In genomic region chr12:12681061-12681765, GRCh38 we compare ENCODE assay signal across 20 cellular contexts. TPM values are rescaled to one million over a fixed set of nuclear protein-coding genes. Genes with fewer than 3 reads are reported as not detected.
DNase-seq lines count a peak whose midpoint lies in the region; ATAC-seq, FAIRE-seq and TF ChIP-seq lines count a peak whose summit lies in the region.
"Had no signal": no experiment of that assay in that cellular context is flagged by ENCODE, and none has a peak within 500 bp of the region (broad histone marks: within the 10 kb centered on the region; RNA-seq: fewer than 3 reads in every experiment).

No MANE protein-coding gene starts in this region.

- TF ChIP-seq CTCF in K562 (IDR thresholded peaks at IDR 0.05 in 2 of 3, conservative IDR thresholded peaks at IDR 0.05 in 1 of 3; ENCODE audit: insufficient read depth in 2 of 3, low read depth in 1 of 3, low read length in 3 of 3) (no peak), nephron progenitor cell (IDR thresholded peaks at IDR 0.05) (no peak)

- BruUV-seq in K562 (replicated peaks; lab: Mats Ljungman, UMichigan) = no TSS peak

- no peak for FAIRE-seq in K562 (lab: Jason Lieb, UNC)
- FAIRE-seq: A204.1, D721Med had no signal

- no peaks in the 10 kb centered on the region for H3K79me2 ChIP-seq in K562 (ENCODE audit: control insufficient read depth, insufficient read depth, low read length)

- peaks cover 5% of the 10 kb centered on the region for H3K36me3 Mint-ChIP-seq in activated CD4-positive, alpha-beta T cell treated with anti-CD3 and anti-CD28 coated beads, Interleukin-2, amount 10 ng/mL, durations not matched to agents 7 days and 5 days (ENCODE audit: low read depth)
- no peaks in the 10 kb centered on the region for H3K36me3 Mint-ChIP-seq in nephron progenitor cell (ENCODE audit: low read depth)
- H3K36me3 Mint-ChIP-seq: CD4-positive, alpha-beta memory T cell had no signal

- intact Hi-C loops in K562 (cut with micrococcal nuclease) = no loop called here

- no peak overlapping the region for H3K4me3 Mint-ChIP-seq in activated CD4-positive, alpha-beta T cell treated with anti-CD3 and anti-CD28 coated beads, Interleukin-2, amount 10 ng/mL, durations not matched to agents 7 days and 5 days
- no peak overlapping the region for H3K4me3 Mint-ChIP-seq in nephron progenitor cell
- H3K4me3 Mint-ChIP-seq: CD4-positive, alpha-beta memory T cell had no signal

- no peak for TF ChIP-seq EP300 in K562 (IDR thresholded peaks at IDR 0.05; ENCODE audit: low read length)

- no peaks in the 10 kb centered on the region for H3K9me1 ChIP-seq in K562 (ENCODE audit: control insufficient read depth, insufficient read depth, low read length)

- H3K27ac ChIP-seq in K562 (ENCODE audit: extremely low read depth, low read depth, low read length) = no peak overlapping the region
- H3K27ac ChIP-seq: BLaER1, Peyer's patch had no signal

- in situ Hi-C loops in K562 (cut with MboI) = no loop called here

- no peaks in the 10 kb centered on the region for H3K27me3 Mint-ChIP-seq in activated CD4-positive, alpha-beta T cell treated with anti-CD3 and anti-CD28 coated beads, Interleukin-2, amount 10 ng/mL, durations not matched to agents 7 days and 5 days
- H3K27me3 Mint-ChIP-seq in nephron progenitor cell (ENCODE audit: low read depth, poor library complexity) = no peaks in the 10 kb centered on the region
- H3K27me3 Mint-ChIP-seq: CD4-positive, alpha-beta memory T cell had no signal

- no peak for ATAC-seq in K562
- ATAC-seq: Right ventricle myocardium inferior had no signal

- H3K4me1 Mint-ChIP-seq in activated CD4-positive, alpha-beta T cell treated with anti-CD3 and anti-CD28 coated beads, Interleukin-2, amount 10 ng/mL, durations not matched to agents 7 days and 5 days = peaks cover 8% of the 10 kb centered on the region
- H3K4me1 Mint-ChIP-seq in nephron progenitor cell = peaks cover 30% of the 10 kb centered on the region

- POLR2A ChIA-PET in activated CD4-positive, alpha-beta T cell treated with anti-CD3 and anti-CD28 coated beads, Interleukin-2, amount 10 ng/mL, durations not matched to agents 7 days and 5 days (lab: Charles Lee) = interaction anchor here (0.7 kb wide), 1 partner anchor 259 kb away, joined by 4 read pairs; no protein-coding TSS in a partner anchor
- POLR2A ChIA-PET in K562 (lab: Yijun Ruan, JAX) = interaction anchor here (0.5 kb wide), 1 partner anchor 125 kb away, joined by 6 read pairs; no protein-coding TSS in a partner anchor

- no peak overlapping the region for H3K4me3 ChIP-seq in K562
- H3K4me3 ChIP-seq: BLaER1, Peyer's patch had no signal

- no peaks in the 10 kb centered on the region for H4K20me1 ChIP-seq in K562 (replicated peaks; ENCODE audit: control insufficient read depth, insufficient read depth, low read length)
- H4K20me1 ChIP-seq: BLaER1 had no signal

- H2AFZ ChIP-seq in K562 (ENCODE audit: low read depth, low read length) = no peak overlapping the region

- no peaks in the 10 kb centered on the region for H3K9me3 ChIP-seq in K562 (replicated peaks; ENCODE audit: control insufficient read depth, insufficient read depth, low read depth, low read length)
- H3K9me3 ChIP-seq: BLaER1, Peyer's patch had no signal

- DNase-seq in activated CD4-positive, alpha-beta T cell treated with anti-CD3 and anti-CD28 coated beads, Interleukin-2, amount 10 ng/mL, durations not matched to agents 7 days and 5 days = no peak
- DNase-seq in activated CD4-positive, alpha-beta T cell treated with anti-CD3 and anti-CD28 coated beads for 1 hour = no peak
- DNase-seq in K562 (ENCODE audit: extremely low read depth in 1 of 4, low spot score in 3 of 4) (no peak), nephron progenitor cell (no peak), COLO829 (ENCODE audit: low spot score) (no peak), AML-193 (lab: John Stamatoyannopoulos, UW) (no peak), DMS79 treated with DMSO at 0.1 percent for 48 hours (lab: John Stamatoyannopoulos, UW) (no peak)
- DNase-seq: CD4-positive, alpha-beta memory T cell; H7; MM.1S; NCI-H1092; NCI-H1694 treated with DMSO at 0.1 percent for 48 hours; NCI-H226; NCI-H524; NK-92 treated with Interleukin-12 subunit alpha and Interleukin-12 subunit beta, amount 100 ng/mL, for 24 hours; Peyer's patch had no signal

- no peak overlapping the region; a peak in 1 of 4 replicates for H3K9ac ChIP-seq in K562 (ENCODE audit: insufficient read depth in 1 of 2, low read depth in 2 of 2, low read length in 2 of 2)
- H3K9ac ChIP-seq: BLaER1 had no signal

- H3K9me3 Mint-ChIP-seq in activated CD4-positive, alpha-beta T cell treated with anti-CD3 and anti-CD28 coated beads, Interleukin-2, amount 10 ng/mL, durations not matched to agents 7 days and 5 days = no peaks in the 10 kb centered on the region
- H3K9me3 Mint-ChIP-seq in nephron progenitor cell = no peaks in the 10 kb centered on the region
- H3K9me3 Mint-ChIP-seq: CD4-positive, alpha-beta memory T cell had no signal

- no peaks in the 10 kb centered on the region for H3K27me3 ChIP-seq in K562 (ENCODE audit: control insufficient read depth in 2 of 2, insufficient read depth in 2 of 2, low read length in 2 of 2)
- H3K27me3 ChIP-seq: BLaER1, Peyer's patch had no signal

- H3K4me2 ChIP-seq in K562 (ENCODE audit: insufficient read depth, low read length) = no peak overlapping the region
- H3K4me2 ChIP-seq: BLaER1 had no signal

- WGBS in K562 (ENCODE audit: insufficient coverage, low coverage, missing lambda C conversion rate) = 12% methylated on average over 5 of the region's 5 CpGs

- no peak for TF ChIP-seq RAD21 in K562 (CRISPR knock-in tag; conservative IDR thresholded peaks at IDR 0.05 in 1 of 2, IDR thresholded peaks at IDR 0.05 in 1 of 2)

- CTCF ChIA-PET in activated CD4-positive, alpha-beta T cell treated with anti-CD3 and anti-CD28 coated beads, Interleukin-2, amount 10 ng/mL, durations not matched to agents 7 days and 5 days (lab: Charles Lee) = interaction anchor here (0.9 to 2.2 kb wide), 2 partner anchors 22 to 55 kb away, joined by 3 to 8 read pairs; no protein-coding TSS in a partner anchor
- CTCF ChIA-PET in K562 (lab: Yijun Ruan, JAX; ENCODE audit: low intra/inter-chr PET ratio) = no interaction called here

- H3K27ac Mint-ChIP-seq in activated CD4-positive, alpha-beta T cell treated with anti-CD3 and anti-CD28 coated beads, Interleukin-2, amount 10 ng/mL, durations not matched to agents 7 days and 5 days = peak overlapping the region; percentile 21
- H3K27ac Mint-ChIP-seq in nephron progenitor cell = peak overlapping the region; percentile 27

- TF ChIP-seq POLR2A in K562 (conservative IDR thresholded peaks at IDR 0.05) = no peak

- H3K4me1 ChIP-seq in K562 (replicated peaks in 1 of 2; ENCODE audit: control insufficient read depth in 2 of 2, insufficient read depth in 2 of 2, low read length in 2 of 2) = no peaks in the 10 kb centered on the region; a peak in 2 of 5 replicates
- H3K4me1 ChIP-seq: BLaER1, Peyer's patch had no signal

- no peaks in the 10 kb centered on the region for H3K36me3 ChIP-seq in K562 (ENCODE audit: control insufficient read depth, insufficient read depth, low read length)
- H3K36me3 ChIP-seq: BLaER1, Peyer's patch had no signal

TF ChIP-seq in K562, 482 proteins besides CTCF, POLR2A, EP300 and RAD21 (continues in another document):
- TF ChIP-seq KLF1 (tag; IDR thresholded peaks at IDR 0.05) = no peak
- no peak for TF ChIP-seq ZNF830 (CRISPR knock-in tag; IDR thresholded peaks at IDR 0.05)
- TF ChIP-seq ZNF347 (CRISPR knock-in tag; IDR thresholded peaks at IDR 0.05; ENCODE audit: low read depth) = no peak

RNA-seq across cellular contexts. Expression of gene GPR19, which starts 14.8 kb away (rescaled TPM):
- total RNA-seq in activated CD4-positive, alpha-beta T cell treated with anti-CD3 and anti-CD28 coated beads, Interleukin-2, amount 10 ng/mL, durations not matched to agents 7 days and 5 days = 1 to 10 TPM; 7.7 to 9.3 TPM
- total RNA-seq in K562 (2011; cell fraction: chromatin; rRNA removed; ENCODE audit: low replicate concordance) = 0.65 and 0.70 TPM in 2 replicates
- 0.53 TPM in 1 of 2 replicates, not detected in the other for total RNA-seq in K562 (2011; cell fraction: nucleolus; rRNA removed)
- 0.44 and 0.53 TPM in 2 replicates for total RNA-seq in K562 (2011; cell fraction: nucleoplasm; rRNA removed)
- 0.08 TPM in 1 of 2 replicates, not detected in the other for total RNA-seq in K562 (2014; rRNA removed)
- 0.73 and 0.76 TPM in 2 replicates for total RNA-seq in K562 (2014; rRNA removed; fragmentation: Illumina TruSeq; extraction: Trizol)
- total RNA-seq in K562 (2015; rRNA removed; fragmentation: Illumina TruSeq; extraction: Trizol) = 0.15 and 0.22 TPM in 2 replicates
- total RNA-seq in K562 (2021) = 0.35 TPM in 1 of 2 replicates, not detected in the other
- 0.35 and 0.40 TPM in 2 replicates for polyA plus RNA-seq in K562 (2011; rRNA removed)
- polyA plus RNA-seq in K562 (2011; cell fraction: cytosol; rRNA removed) = 0.07 and 0.46 TPM in 2 replicates
- 0.63 and 0.65 TPM in 2 replicates for polyA plus RNA-seq in K562 (2011; cell fraction: nucleus; rRNA removed)
- 0.16 and 0.44 TPM in 2 replicates for polyA plus RNA-seq in K562 (2012)
- 0.40 and 0.62 TPM in 2 replicates for polyA plus RNA-seq in K562 (2014; fragmentation: Illumina TruSeq; extraction: Trizol)
- polyA plus RNA-seq in K562 (2014; fragmentation: Nextera tagmentation; extraction: Ambion mirVana) = under 1 TPM; 0.22 to 0.35 TPM
- polyA plus RNA-seq in K562 (2014; rRNA removed) = 0.24 TPM in 1 of 2 replicates, not detected in the other
- 0.72 TPM in 1 of 2 replicates, not detected in the other for polyA minus RNA-seq in K562 (2011; rRNA and poly(A)+ RNA removed)
- not detected in 2 replicates for polyA minus RNA-seq in K562 (2011; cell fraction: cytosol; rRNA and poly(A)+ RNA removed)
- polyA minus RNA-seq in K562 (2011; cell fraction: nucleus; rRNA and poly(A)+ RNA removed) = 0.78 TPM in 1 of 2 replicates, not detected in the other
- total RNA-seq: Right ventricle myocardium inferior had no signal

RNA-seq across cellular contexts. Expression of gene CDKN1B, which starts 36.0 kb away (rescaled TPM):
- 100 to 1,000 TPM; 105 to 117 TPM for total RNA-seq in activated CD4-positive, alpha-beta T cell treated with anti-CD3 and anti-CD28 coated beads, Interleukin-2, amount 10 ng/mL, durations not matched to agents 7 days and 5 days
- 6.1 and 9.5 TPM in 2 replicates for total RNA-seq in K562 (2011; cell fraction: chromatin; rRNA removed; ENCODE audit: low replicate concordance)
- total RNA-seq in K562 (2011; cell fraction: nucleolus; rRNA removed) = 15.8 and 17.9 TPM in 2 replicates
- 8.5 and 10.2 TPM in 2 replicates for total RNA-seq in K562 (2011; cell fraction: nucleoplasm; rRNA removed)
- 32.0 and 35.2 TPM in 2 replicates for total RNA-seq in K562 (2014; rRNA removed)
- total RNA-seq in K562 (2014; rRNA removed; fragmentation: Illumina TruSeq; extraction: Trizol) = 13.5 and 16.0 TPM in 2 replicates
- total RNA-seq in K562 (2015; rRNA removed; fragmentation: Illumina TruSeq; extraction: Trizol) = 16.8 and 18.6 TPM in 2 replicates
- total RNA-seq in K562 (2021) = 23.9 and 27.3 TPM in 2 replicates
- polyA plus RNA-seq in K562 (2011; rRNA removed) = 12.9 and 13.7 TPM in 2 replicates
- 5.9 and 6.8 TPM in 2 replicates for polyA plus RNA-seq in K562 (2011; cell fraction: cytosol; rRNA removed)
- polyA plus RNA-seq in K562 (2011; cell fraction: nucleus; rRNA removed) = 10.1 and 11.6 TPM in 2 replicates
- 22.9 and 24.9 TPM in 2 replicates for polyA plus RNA-seq in K562 (2012)
- 15.5 and 17.5 TPM in 2 replicates for polyA plus RNA-seq in K562 (2014; fragmentation: Illumina TruSeq; extraction: Trizol)
- polyA plus RNA-seq in K562 (2014; fragmentation: Nextera tagmentation; extraction: Ambion mirVana) = 1 to 10 TPM; 2.6 to 3.0 TPM
- 21.0 and 21.9 TPM in 2 replicates for polyA plus RNA-seq in K562 (2014; rRNA removed)
- polyA minus RNA-seq in K562 (2011; rRNA and poly(A)+ RNA removed) = 8.8 and 9.9 TPM in 2 replicates
- polyA minus RNA-seq in K562 (2011; cell fraction: cytosol; rRNA and poly(A)+ RNA removed) = 5.1 and 8.9 TPM in 2 replicates
- polyA minus RNA-seq in K562 (2011; cell fraction: nucleus; rRNA and poly(A)+ RNA removed) = 13.9 and 27.3 TPM in 2 replicates

Comparison
In these comparisons a context has a peak if more than half of its experiments do, and no peak if none do; other contexts are left out.
1. RNA of gene GPR19, which starts 14.8 kb away (total RNA-seq): 7.7 to 9.3 TPM in activated CD4-positive, alpha-beta T cell treated with anti-CD3 and anti-CD28 coated beads, Interleukin-2, amount 10 ng/mL, durations not matched to agents 7 days and 5 days; 0.08 to 0.76 TPM in K562; every median in the first group is over 4 times any median in the second.